4 cellular contexts compared by ENCODE assay signal in the genomic region with DNA sequence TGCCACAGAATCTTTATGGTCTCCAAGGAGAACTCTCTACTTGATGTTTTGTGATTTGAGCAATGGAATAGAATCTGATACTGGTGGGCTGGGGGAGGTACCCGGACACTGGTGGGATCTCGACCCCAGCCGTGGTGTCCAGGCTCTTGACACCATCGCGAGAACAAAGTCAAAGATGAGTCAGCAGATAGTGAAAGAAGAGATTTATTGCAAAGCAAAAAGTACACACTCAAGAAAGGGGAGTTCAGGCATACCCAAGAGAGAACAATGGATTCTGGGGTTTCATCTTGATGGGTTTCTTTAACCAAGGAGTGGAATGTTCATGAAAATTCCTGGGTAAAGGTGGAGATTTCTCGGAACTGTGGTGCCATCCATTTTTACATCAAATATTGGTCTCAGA. TPM values are rescaled to one million over a fixed set of nuclear protein-coding genes. Genes with fewer than 3 reads are reported as not detected.
"Had no signal": no experiment of that assay in that cellular context is flagged by ENCODE, and none has a peak within 500 bp of the region (broad histone marks: within the 10 kb centered on the region; RNA-seq: fewer than 3 reads in every experiment).

No MANE protein-coding gene starts in this region.

RNA-seq across cellular contexts. Expression of a gene that starts 1.4 kb away (rescaled TPM):
- polyA plus RNA-seq: fibroblast of lung, foreskin keratinocyte, pancreas, small intestine had no signal
